8 cellular contexts compared by ENCODE assay signal in genomic region chr15:29968099-29968892, GRCh38.
A peak's percentile ranks its signal among the peaks of the same experiment; 100 is the strongest.
DNase-seq lines count a peak whose midpoint lies in the region; ATAC-seq and TF ChIP-seq lines count a peak whose summit lies in the region.

No MANE protein-coding gene starts in this region.

- ATAC-seq in right lobe of liver (peak; percentile 43 to 60 (median 52)), upper lobe of left lung (ENCODE audit: low FRiP score in 2 of 2) (peak in 1 of 2 donors; percentile 42)

- H3K27me3 ChIP-seq in right lobe of liver (no peaks in the 10 kb centered on the region), upper lobe of left lung (peaks cover 0 to 4% (median 0%) of the 10 kb centered on the region in 4 donors)

- intact Hi-C loops in right lobe of liver (cut with DNase I): no loop called here

- TF ChIP-seq POLR2A in right lobe of liver (IDR thresholded peaks at IDR 0.05) (no peak), upper lobe of left lung (IDR thresholded peaks at IDR 0.05) (no peak)

- no peaks in the 10 kb centered on the region for H3K36me3 ChIP-seq in right lobe of liver
- no peaks in the 10 kb centered on the region for H3K36me3 ChIP-seq in upper lobe of left lung

- peak overlapping the region; percentile 27 to 59 (median 48) for H3K4me3 ChIP-seq in right lobe of liver
- peak overlapping the region; percentile 49 to 57 (median 50) for H3K4me3 ChIP-seq in upper lobe of left lung

- H3K4me3 Mint-ChIP-seq in activated T-cell treated with anti-CD3 and anti-CD28 coated beads, Interleukin-2, amount 50 U/mL, for 24 hours: no peak overlapping the region

- H3K27ac Mint-ChIP-seq in activated T-cell treated with anti-CD3 and anti-CD28 coated beads, Interleukin-2, amount 50 U/mL, for 24 hours: no peak overlapping the region

- TF ChIP-seq CTCF in right lobe of liver (IDR thresholded peaks at IDR 0.05) (no peak), upper lobe of left lung (IDR thresholded peaks at IDR 0.05) (no peak)

- peak; percentile 29 for DNase-seq in activated T-cell treated with anti-CD3 and anti-CD28 coated beads, Interleukin-2, amount 50 U/mL, for 24 hours
- DNase-seq in activated T-cell treated with anti-CD3 and anti-CD28 coated beads, Interleukin-2, amount 50 U/mL, for 48 hours: no peak
- DNase-seq in right lobe of liver: peak in 1 of 3 donors; percentile 32
- DNase-seq in upper lobe of left lung: peak in 1 of 2 donors; percentile 87
- DNase-seq in NCI-H2196 treated with DMSO at 0.1 percent for 48 hours (lab: John Stamatoyannopoulos, UW; ENCODE audit: unreplicated experiment): no peak
- DNase-seq in central memory CD4-positive, alpha-beta T cell: no peak
- DNase-seq in KBM-7: no peak

- H3K27me3 Mint-ChIP-seq in activated T-cell treated with anti-CD3 and anti-CD28 coated beads, Interleukin-2, amount 50 U/mL, for 24 hours: peaks cover 77% of the 10 kb centered on the region

- in situ Hi-C loops in KBM-7 (cut with MboI; ENCODE audit: low pct_unique_long_range_greater_than_20kb, low sequenced_read_pairs): no loop called here

- no peaks in the 10 kb centered on the region for H3K9me3 ChIP-seq in right lobe of liver
- H3K9me3 ChIP-seq in upper lobe of left lung: no peaks in the 10 kb centered on the region

- H3K4me1 Mint-ChIP-seq in activated T-cell treated with anti-CD3 and anti-CD28 coated beads, Interleukin-2, amount 50 U/mL, for 24 hours (ENCODE audit: low read depth): peaks cover 2% of the 10 kb centered on the region

- H3K4me1 ChIP-seq in right lobe of liver (peaks cover 0 to 2% (median 0%) of the 10 kb centered on the region in 4 donors), upper lobe of left lung (peaks cover 0 to 6% (median 4%) of the 10 kb centered on the region in 4 donors)

- no peak for TF ChIP-seq EP300 in upper lobe of left lung (IDR thresholded peaks at IDR 0.05)

- H3K9me3 Mint-ChIP-seq in activated T-cell treated with anti-CD3 and anti-CD28 coated beads, Interleukin-2, amount 50 U/mL, for 24 hours: no peaks in the 10 kb centered on the region

- H3K36me3 Mint-ChIP-seq in activated T-cell treated with anti-CD3 and anti-CD28 coated beads, Interleukin-2, amount 50 U/mL, for 24 hours (ENCODE audit: low read depth): no peaks in the 10 kb centered on the region

- 11% methylated on average over 9 of the region's 90 CpGs for WGBS in right lobe of liver (ENCODE audit: insufficient coverage, low coverage, low lambda C conversion rate, missing lambda C conversion rate)
- 12 to 30% methylated on average over 10 to 31 of the region's 90 CpGs for WGBS in upper lobe of left lung, 2 donors

- peak overlapping the region; percentile 91 for H3K27ac ChIP-seq in cingulate gyrus (ENCODE audit: low read depth, low read length)
- no peak overlapping the region for H3K27ac ChIP-seq in right lobe of liver
- no peak overlapping the region for H3K27ac ChIP-seq in upper lobe of left lung
